27 cellular contexts compared by ENCODE assay signal in the genomic region with DNA sequence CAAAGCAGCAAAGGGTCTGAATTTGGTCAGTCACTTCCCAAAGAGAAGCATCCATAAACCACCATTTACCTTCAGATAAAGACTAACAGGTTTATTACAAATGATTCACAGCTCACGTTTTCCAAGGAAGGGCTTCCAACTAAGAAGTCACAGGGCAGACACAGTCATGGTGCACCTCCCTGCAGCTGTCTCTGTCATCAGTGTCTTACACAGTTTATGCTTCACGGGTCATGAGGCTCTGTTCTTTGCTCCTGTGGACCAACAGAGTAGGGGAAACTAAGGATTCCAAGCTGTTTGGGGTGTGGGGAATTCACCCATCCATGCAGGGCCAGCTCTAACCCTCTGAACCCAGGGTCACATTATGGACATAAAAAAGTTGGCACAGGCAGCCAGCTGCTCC.
"Had no signal": no experiment of that assay in that cellular context is flagged by ENCODE, and none has a peak within 500 bp of the region (broad histone marks: within the 10 kb centered on the region; RNA-seq: fewer than 3 reads in every experiment).

No MANE protein-coding gene starts in this region.

- DNase-seq: naive thymus-derived CD8-positive, alpha-beta T cell; nephron progenitor cell; nucleus accumbens; pancreas; right cardiac atrium; spleen; stimulated activated CD4-positive, alpha-beta T cell treated with anti-CD3 and anti-CD28 coated beads, Interleukin-12 subunit alpha, Interleukin-12 subunit beta, amount 100 ng/mL, for 4 hours; stimulated activated CD4-positive, alpha-beta T cell treated with anti-CD3 and anti-CD28 coated beads, Interleukin-1b, Interleukin-23, amount 100 ng/mL, for 48 hours; stimulated activated CD4-positive, alpha-beta T cell treated with anti-CD3 and anti-CD28 coated beads, Interleukin-4, amount 100 ng/mL, for 1 hour; stimulated activated CD4-positive, alpha-beta T cell treated with anti-CD3 and anti-CD28 coated beads, Interleukin-4, amount 100 ng/mL, for 4 hours; stimulated activated CD8-positive, alpha-beta memory T cell treated with anti-CD3 and anti-CD28 coated beads, Interleukin-4, amount 100 ng/mL, for 48 hours; stimulated activated naive CD4-positive, alpha-beta T cell; stimulated activated naive CD8-positive, alpha-beta T cell treated with anti-CD3 and anti-CD28 coated beads, Interleukin-15, amount 100 ng/mL, for 72 hours; stimulated activated naive CD8-positive, alpha-beta T cell treated with anti-CD3 and anti-CD28 coated beads, Interleukin-15, Interleukin-2, amounts not matched to agents 100 U/mL and 50 U/mL, for 24 hours; substantia nigra; testis; tibial artery; transverse colon had no signal

- H3K27ac Mint-ChIP-seq: naive thymus-derived CD8-positive, alpha-beta T cell; natural killer cell treated with Interleukin-12 subunit alpha and Interleukin-12 subunit beta and Interleukin-15 and Interleukin-18, amount 100 ng/mL, for 72 hours; nephron progenitor cell; stimulated activated memory B cell treated with anti-CD40 and anti-IgM and Interleukin-4, amounts not matched to agents 10 μg/mL and 1 μg/mL and 100 μg/mL, for 72 hours; type B pancreatic cell had no signal

- H3K9me3 Mint-ChIP-seq: naive thymus-derived CD8-positive, alpha-beta T cell; natural killer cell treated with Interleukin-12 subunit alpha and Interleukin-12 subunit beta and Interleukin-15 and Interleukin-18, amount 100 ng/mL, for 72 hours; nephron progenitor cell; neural crest cell; stimulated activated memory B cell treated with anti-CD40 and anti-IgM and Interleukin-4, amounts not matched to agents 10 μg/mL and 1 μg/mL and 100 μg/mL, for 72 hours; stimulated activated naive CD8-positive, alpha-beta T cell treated with anti-CD3 and anti-CD28 coated beads, Interleukin-15, amount 100 ng/mL, for 72 hours; type B pancreatic cell had no signal

- H3K36me3 Mint-ChIP-seq: naive thymus-derived CD8-positive, alpha-beta T cell; natural killer cell treated with Interleukin-12 subunit alpha and Interleukin-12 subunit beta and Interleukin-15 and Interleukin-18, amount 100 ng/mL, for 72 hours; stimulated activated memory B cell treated with anti-CD40 and anti-IgM and Interleukin-4, amounts not matched to agents 10 μg/mL and 1 μg/mL and 100 μg/mL, for 72 hours; type B pancreatic cell had no signal

- H3K27me3 Mint-ChIP-seq: naive thymus-derived CD8-positive, alpha-beta T cell; natural killer cell treated with Interleukin-12 subunit alpha and Interleukin-12 subunit beta and Interleukin-15 and Interleukin-18, amount 100 ng/mL, for 72 hours; stimulated activated memory B cell treated with anti-CD40 and anti-IgM and Interleukin-4, amounts not matched to agents 10 μg/mL and 1 μg/mL and 100 μg/mL, for 72 hours; stimulated activated naive CD8-positive, alpha-beta T cell treated with anti-CD3 and anti-CD28 coated beads, Interleukin-15, amount 100 ng/mL, for 72 hours; type B pancreatic cell had no signal

- H3K4me1 Mint-ChIP-seq: nephron progenitor cell; neural crest cell; stimulated activated memory B cell treated with anti-CD40 and anti-IgM and Interleukin-4, amounts not matched to agents 10 μg/mL and 1 μg/mL and 100 μg/mL, for 72 hours; stimulated activated naive CD8-positive, alpha-beta T cell treated with anti-CD3 and anti-CD28 coated beads, Interleukin-15, amount 100 ng/mL, for 72 hours had no signal

- H3K4me3 Mint-ChIP-seq: naive thymus-derived CD8-positive, alpha-beta T cell; natural killer cell treated with Interleukin-12 subunit alpha and Interleukin-12 subunit beta and Interleukin-15 and Interleukin-18, amount 100 ng/mL, for 72 hours; nephron progenitor cell; neural crest cell; stimulated activated memory B cell treated with anti-CD40 and anti-IgM and Interleukin-4, amounts not matched to agents 10 μg/mL and 1 μg/mL and 100 μg/mL, for 72 hours; stimulated activated naive CD8-positive, alpha-beta T cell treated with anti-CD3 and anti-CD28 coated beads, Interleukin-15, amount 100 ng/mL, for 72 hours; type B pancreatic cell had no signal

- H3K4me3 ChIP-seq: pancreas, prostate gland, skin epidermis, smooth muscle cell, spleen, suprapubic skin, testis, tibial artery, transverse colon, vagina had no signal
